18 cellular contexts compared by ENCODE assay signal in genomic region chr18:35083174-35083712, GRCh38.
"Had no signal": no experiment of that assay in that cellular context is flagged by ENCODE, and none has a peak within 500 bp of the region (broad histone marks: within the 10 kb centered on the region; RNA-seq: fewer than 3 reads in every experiment).

No MANE protein-coding gene starts in this region.

- H3K36me3 ChIP-seq: esophagus squamous epithelium, lower lobe of right lung, sigmoid colon, thyroid gland, uterus had no signal

- H3K4me3 Mint-ChIP-seq: activated naive CD8-positive, alpha-beta T cell treated with anti-CD3 and anti-CD28 coated beads, Interleukin-2, amount 10 ng/mL, durations not matched to agents 7 days and 5 days; T-helper 2 cell treated with Interferon-gamma antibody and Interleukin-4, amounts not matched to agents 5 μg/mL and 100 μg/mL, for 36 hours had no signal

- H3K9me3 ChIP-seq: esophagus squamous epithelium, lower lobe of right lung, sigmoid colon, thyroid gland, uterus had no signal

- H3K9me3 Mint-ChIP-seq: activated naive CD8-positive, alpha-beta T cell treated with anti-CD3 and anti-CD28 coated beads, Interleukin-2, amount 10 ng/mL, durations not matched to agents 7 days and 5 days; T-helper 2 cell treated with Interferon-gamma antibody and Interleukin-4, amounts not matched to agents 5 μg/mL and 100 μg/mL, for 36 hours had no signal

- DNase-seq: activated CD4-positive, alpha-beta T cell treated with anti-CD3 and anti-CD28 coated beads for 1 hour; activated CD4-positive, alpha-beta T cell treated with anti-CD3 and anti-CD28 coated beads, Interleukin-2, amount 50 U/mL, for 48 hours; activated gamma-delta T cell treated with Interleukin-2 at 50 U/mL for 16 hours; activated naive CD8-positive, alpha-beta T cell treated with anti-CD3 and anti-CD28 coated beads, Interleukin-2, amount 10 ng/mL, durations not matched to agents 7 days and 5 days; activated T-cell treated with anti-CD3 and anti-CD28 coated beads, Interleukin-2, amount 50 U/mL, for 48 hours; aorta; esophagus squamous epithelium; lower lobe of right lung; midbrain; naive thymus-derived CD4-positive, alpha-beta T cell; occipital lobe; sigmoid colon; stimulated activated CD4-positive, alpha-beta T cell treated with anti-CD3 and anti-CD28 coated beads, Interleukin-4, amount 100 ng/mL, for 24 hours; SW 1271; uterus had no signal

- H3K27ac Mint-ChIP-seq: activated naive CD8-positive, alpha-beta T cell treated with anti-CD3 and anti-CD28 coated beads, Interleukin-2, amount 10 ng/mL, durations not matched to agents 7 days and 5 days; progenitor cell of endocrine pancreas; T-helper 2 cell treated with Interferon-gamma antibody and Interleukin-4, amounts not matched to agents 5 μg/mL and 100 μg/mL, for 36 hours had no signal

- H3K4me1 ChIP-seq: sigmoid colon, uterus had no signal

- H3K27me3 ChIP-seq: esophagus squamous epithelium, sigmoid colon, thyroid gland, uterus had no signal

- H3K4me3 ChIP-seq: esophagus squamous epithelium, lower lobe of right lung, sigmoid colon, thyroid gland, uterus had no signal

- H3K27me3 Mint-ChIP-seq: activated naive CD8-positive, alpha-beta T cell treated with anti-CD3 and anti-CD28 coated beads, Interleukin-2, amount 10 ng/mL, durations not matched to agents 7 days and 5 days; naive thymus-derived CD4-positive, alpha-beta T cell; progenitor cell of endocrine pancreas had no signal

- ATAC-seq: lower lobe of right lung; naive thymus-derived CD4-positive, alpha-beta T cell had no signal

- H3K27ac ChIP-seq: esophagus squamous epithelium, lower lobe of right lung, sigmoid colon, uterus had no signal
